8 cellular contexts compared by ENCODE assay signal in genomic region chr3:51672083-51672475, GRCh38. TPM values are rescaled to one million over a fixed set of nuclear protein-coding genes. Genes with fewer than 3 reads are reported as not detected.
DNase-seq lines count a peak whose midpoint lies in the region; ATAC-seq and TF ChIP-seq lines count a peak whose summit lies in the region.

No MANE protein-coding gene starts in this region.

- no peak for DNase-seq in BJ (ENCODE audit: low read depth)
- DNase-seq in colonic mucosa: no peak
- no peak for DNase-seq in natural killer cell
- DNase-seq in LoVo (ENCODE audit: low spot score): no peak
- DNase-seq in medulla oblongata (ENCODE audit: extremely low spot score): no peak

- H3K4me3 ChIP-seq in BJ (ENCODE audit: low read depth, low read length): peak overlapping the region; percentile 90
- peak overlapping the region; percentile 90 for H3K4me3 ChIP-seq in colonic mucosa

- intact Hi-C loops in colonic mucosa (cut with DNase I): loop anchor here (10.0 kb wide), 1 partner anchor 277 kb away; the partner anchor contains the start of gene RBM15B
- intact Hi-C loops in natural killer cell (cut with micrococcal nuclease): loop anchor here (5.0 kb wide), 1 partner anchor 1055 kb away; the partner anchor contains the start of gene MAPKAPK3

- H3K27me3 ChIP-seq in BJ (ENCODE audit: control insufficient read depth, insufficient read depth, low read length): no peaks in the 10 kb centered on the region
- no peaks in the 10 kb centered on the region for H3K27me3 ChIP-seq in colonic mucosa

- H3K4me3 Mint-ChIP-seq in natural killer cell: peak overlapping the region; percentile 92

- peak overlapping the region; percentile 94 for H3K27ac ChIP-seq in KOPT-K1 (ENCODE audit: low read depth, low read length, poor library complexity, severe bottlenecking)
- peak overlapping the region; percentile 94 for H3K27ac ChIP-seq in colonic mucosa

- H3K36me3 Mint-ChIP-seq in natural killer cell: peaks cover 7% of the 10 kb centered on the region

- H3K27ac Mint-ChIP-seq in natural killer cell: peak overlapping the region; percentile 87 to 98

- CTCF ChIA-PET in BJ (lab: Yijun Ruan, JAX): interaction anchor here (0.9 to 16.2 kb wide), 5 partner anchors 8 to 170 kb away, joined by 3 to 207 read pairs (median 28); partner anchors contain the start of gene DCAF1

- POLR2A ChIA-PET in BJ (lab: Charles Lee): interaction anchor here (0.9 kb wide), 1 partner anchor 172 kb away, joined by 6 read pairs; the partner anchor contains the start of gene DCAF1

- peaks cover 17% of the 10 kb centered on the region for H3K4me1 ChIP-seq in colonic mucosa

- H3K4me1 Mint-ChIP-seq in natural killer cell: peaks cover 61 to 66% of the 10 kb centered on the region in 2 donors

- H3K9me3 ChIP-seq in KOPT-K1 (ENCODE audit: insufficient read depth, low read length, poor library complexity, severe bottlenecking) (no peaks in the 10 kb centered on the region), colonic mucosa (no peaks in the 10 kb centered on the region)

- H3K9ac ChIP-seq in colonic mucosa (ENCODE audit: low read depth in 2 of 2, low read length in 2 of 2): peak overlapping the region; percentile 91 to 92

- peaks cover 4% of the 10 kb centered on the region for H3K36me3 ChIP-seq in BJ (ENCODE audit: control insufficient read depth, insufficient read depth, low read length)
- H3K36me3 ChIP-seq in KOPT-K1 (ENCODE audit: insufficient read depth, low read length): peaks cover 30% of the 10 kb centered on the region; the same call in 1 of the 2 replicates
- no peaks in the 10 kb centered on the region for H3K36me3 ChIP-seq in colonic mucosa

- no peaks in the 10 kb centered on the region for H3K9me3 Mint-ChIP-seq in natural killer cell

- no peak for TF ChIP-seq CTCF in BJ (IDR thresholded peaks at IDR 0.05; ENCODE audit: insufficient read depth, low read depth, low read length)
- TF ChIP-seq CTCF in colonic mucosa (IDR thresholded peaks at IDR 0.05): no peak
- TF ChIP-seq CTCF in natural killer cell (IDR thresholded peaks at IDR 0.05): no peak

- ATAC-seq in natural killer cell (no peak), HG03565 (IDR thresholded peaks at IDR 0.05; ENCODE audit: unreplicated experiment) (no peak), HG03432 (IDR thresholded peaks at IDR 0.05; ENCODE audit: unreplicated experiment) (no peak)

- H3K27me3 Mint-ChIP-seq in natural killer cell (ENCODE audit: low read depth in 2 of 2): no peaks in the 10 kb centered on the region

RNA-seq across cellular contexts. Expression of gene TEX264, which starts 1.0 kb away (rescaled TPM):
- 72.5 and 100.0 TPM in 2 replicates for polyA plus RNA-seq in BJ (2011; rRNA removed)
- polyA minus RNA-seq in BJ (2011; rRNA and poly(A)+ RNA removed): 36.5 and 57.6 TPM in 2 replicates
- total RNA-seq in colonic mucosa: 10 to 100 TPM; 54.0 to 92.3 TPM
- total RNA-seq in natural killer cell: 10 to 100 TPM; 41.1 to 46.8 (median 45.4) TPM

RNA-seq across cellular contexts. Expression of gene GRM2, which starts 34.8 kb away (rescaled TPM):
- polyA plus RNA-seq in BJ (2011; rRNA removed): 0.01 and 0.09 TPM in 2 replicates
- 0.05 and 0.14 TPM in 2 replicates for polyA minus RNA-seq in BJ (2011; rRNA and poly(A)+ RNA removed)
- total RNA-seq in colonic mucosa (under 1 TPM in 1 of 2 donors, not detected in 1; 0.12 TPM), natural killer cell (1 to 10 TPM; 5.6 to 8.0 (median 7.4) TPM)

Comparison
In these comparisons a context has a peak if more than half of its experiments do, and no peak if none do; other contexts are left out.
1. RNA of gene GRM2, which starts 34.8 kb away (total RNA-seq): 5.6 to 8.0 TPM in natural killer cell; 0.12 TPM in colonic mucosa; every median in the first group is over 4 times any median in the second.